In the genomic region with DNA sequence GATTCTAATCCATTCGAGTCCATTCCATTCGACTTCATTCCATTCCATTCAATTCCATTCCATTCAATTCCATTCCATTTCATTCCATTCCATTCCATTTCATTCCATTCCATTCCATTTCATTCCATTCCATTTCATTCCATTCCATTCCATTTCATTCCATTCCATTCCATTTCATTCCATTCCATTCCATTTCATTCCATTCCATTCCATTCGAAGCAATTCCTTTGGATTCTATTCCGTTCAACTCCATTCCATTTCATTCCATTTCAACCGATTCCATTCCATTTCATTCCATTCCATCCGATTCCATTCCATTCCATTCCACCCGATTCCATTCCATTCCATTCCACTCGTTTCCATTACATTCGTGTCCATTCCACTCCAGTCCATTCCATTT, we compare ENCODE assay signal across 6 cellular contexts.
DNase-seq lines count a peak whose midpoint lies in the region; ATAC-seq and TF ChIP-seq lines count a peak whose summit lies in the region.
"Not testable (repeated sequence)": the region's sequence is repeated elsewhere in the genome, so short reads cannot be mapped to it uniquely, and the experiment has no call there.

No MANE protein-coding gene starts in this region.

- not testable (repeated sequence) for H3K27me3 ChIP-seq in HUES48 (ENCODE audit: control insufficient read depth, insufficient read depth, low read length); endodermal cell (ENCODE audit: control insufficient read depth, insufficient read depth, low read length, poor library complexity, severe bottlenecking); iPS DF 6.9 (ENCODE audit: control insufficient read depth, insufficient read depth, low read length); liver (ENCODE audit: control insufficient read depth in 4 of 4, insufficient read depth in 4 of 4, low read length in 3 of 4); subcutaneous abdominal adipose tissue (ENCODE audit: control insufficient read depth in 5 of 5, insufficient read depth in 4 of 5, low read length in 5 of 5)

- not testable (repeated sequence) for ATAC-seq in activated CD8-positive, alpha-beta T cell treated with anti-CD3 and anti-CD28 coated beads for 36 hours

- peaks cover 97% of the 10 kb centered on the region for H3K36me3 Mint-ChIP-seq in activated CD8-positive, alpha-beta T cell treated with anti-CD3 and anti-CD28 coated beads for 36 hours (ENCODE audit: low read depth)
- peaks cover 77% of the 10 kb centered on the region for H3K36me3 Mint-ChIP-seq in endodermal cell (ENCODE audit: low read depth)

- not testable (repeated sequence) for H3K4me1 ChIP-seq in HUES48 (ENCODE audit: control insufficient read depth, insufficient read depth, low read length); endodermal cell (ENCODE audit: control insufficient read depth, insufficient read depth, low read length); iPS DF 6.9 (ENCODE audit: control insufficient read depth, insufficient read depth, low read length); liver (ENCODE audit: control insufficient read depth in 4 of 4, insufficient read depth in 4 of 4, low read length in 3 of 4); subcutaneous abdominal adipose tissue (ENCODE audit: control insufficient read depth in 5 of 5, insufficient read depth in 5 of 5, low read length in 5 of 5)

- H3K9me3 Mint-ChIP-seq in activated CD8-positive, alpha-beta T cell treated with anti-CD3 and anti-CD28 coated beads for 36 hours, result peaks cover 100% of the 10 kb centered on the region
- H3K9me3 Mint-ChIP-seq in endodermal cell, result not testable (repeated sequence)

- H3K27ac Mint-ChIP-seq in activated CD8-positive, alpha-beta T cell treated with anti-CD3 and anti-CD28 coated beads for 36 hours; endodermal cell: not testable (repeated sequence)

- 77 to 79% methylated on average over 9 of the region's 9 CpGs for WGBS in endodermal cell (ENCODE audit: insufficient coverage in 1 of 2, insufficient read length in 1 of 2), 2 experiments
- WGBS in iPS DF 6.9 (ENCODE audit: insufficient coverage, insufficient read length), result 100% methylated on average over 9 of the region's 9 CpGs
- WGBS in liver, result 68% methylated on average over 9 of the region's 9 CpGs

- DNase-seq in activated CD8-positive, alpha-beta T cell treated with anti-CD3 and anti-CD28 coated beads for 36 hours; endodermal cell; iPS DF 6.9 (ENCODE audit: low read depth, low spot score): not testable (repeated sequence)

- H3K36me3 ChIP-seq in HUES48 (ENCODE audit: control insufficient read depth, insufficient read depth, low read length); endodermal cell (ENCODE audit: control insufficient read depth, insufficient read depth, low read length); iPS DF 6.9 (ENCODE audit: control insufficient read depth, insufficient read depth, low read length); liver (ENCODE audit: control insufficient read depth in 4 of 4, insufficient read depth in 3 of 4, low read depth in 1 of 4, low read length in 3 of 4); subcutaneous abdominal adipose tissue (ENCODE audit: control insufficient read depth in 5 of 5, insufficient read depth in 5 of 5, low read length in 5 of 5): not testable (repeated sequence)

- TF ChIP-seq RAD21 in liver (IDR thresholded peaks at IDR 0.05), result not testable (repeated sequence)

- not testable (repeated sequence) for H3K27me3 Mint-ChIP-seq in activated CD8-positive, alpha-beta T cell treated with anti-CD3 and anti-CD28 coated beads for 36 hours; endodermal cell (ENCODE audit: insufficient read depth)

- CTCF ChIA-PET in activated CD8-positive, alpha-beta T cell treated with anti-CD3 and anti-CD28 coated beads for 36 hours (lab: Charles Lee), result not testable (repeated sequence)

- H3K9ac ChIP-seq in HUES48 (ENCODE audit: low read depth, low read length); endodermal cell (ENCODE audit: extremely low read depth, low read length, poor library complexity, severe bottlenecking); liver (ENCODE audit: low read depth in 1 of 2, low read length in 2 of 2); subcutaneous abdominal adipose tissue (ENCODE audit: low read length in 5 of 5): not testable (repeated sequence)

- H3K27ac ChIP-seq in HUES48 (ENCODE audit: low read depth, low read length); endodermal cell (ENCODE audit: low read depth, low read length); liver (ENCODE audit: low read depth in 1 of 2, low read length in 2 of 2); subcutaneous abdominal adipose tissue (ENCODE audit: low read depth, low read length): not testable (repeated sequence)
- H3K27ac ChIP-seq in iPS DF 6.9 (ENCODE audit: low read length), result peak overlapping the region; percentile 51

- TF ChIP-seq CTCF in activated CD8-positive, alpha-beta T cell treated with anti-CD3 and anti-CD28 coated beads for 36 hours (IDR thresholded peaks at IDR 0.05), result peak; percentile 23
- TF ChIP-seq CTCF in endodermal cell (conservative IDR thresholded peaks at IDR 0.05); liver (IDR thresholded peaks at IDR 0.05; ENCODE audit: low read depth, low read length, missing input control): not testable (repeated sequence)

- POLR2A ChIA-PET in activated CD8-positive, alpha-beta T cell treated with anti-CD3 and anti-CD28 coated beads for 36 hours (lab: Charles Lee), result not testable (repeated sequence)

- H3K9me3 ChIP-seq in HUES48 (ENCODE audit: control insufficient read depth, insufficient read depth, low read length); endodermal cell (ENCODE audit: control insufficient read depth, low read length): not testable (repeated sequence)
- H3K9me3 ChIP-seq in iPS DF 6.9 (ENCODE audit: control insufficient read depth, insufficient read depth, low read length), result peaks cover 22% of the 10 kb centered on the region
- peaks cover 45 to 94% (median 73%) of the 10 kb centered on the region in 4 donors for H3K9me3 ChIP-seq in liver (ENCODE audit: control insufficient read depth in 4 of 4, low read length in 3 of 4)
- H3K9me3 ChIP-seq in subcutaneous abdominal adipose tissue (ENCODE audit: control insufficient read depth in 5 of 5, low read length in 5 of 5), result peaks cover 27 to 100% (median 98%) of the 10 kb centered on the region in 5 donors

- H3K4me3 Mint-ChIP-seq in activated CD8-positive, alpha-beta T cell treated with anti-CD3 and anti-CD28 coated beads for 36 hours; endodermal cell: not testable (repeated sequence)

- H3K4me3 ChIP-seq in HUES48 (ENCODE audit: low read depth, low read length) (peak overlapping the region; percentile 18; the same call in 1 of the 2 replicates), endodermal cell (ENCODE audit: low read length) (peak overlapping the region; percentile 17), liver (ENCODE audit: low read depth in 1 of 3, low read length in 3 of 3) (peak overlapping the region in 2 of 3 donors; percentile 0 to 36), subcutaneous abdominal adipose tissue (ENCODE audit: low read depth in 1 of 5, low read length in 5 of 5) (peak overlapping the region in 3 of 5 donors; percentile 1 to 9 (median 1))
- H3K4me3 ChIP-seq in iPS DF 6.9 (ENCODE audit: low read length), result not testable (repeated sequence)

- intact Hi-C loops in activated CD8-positive, alpha-beta T cell treated with anti-CD3 and anti-CD28 coated beads for 36 hours (cut with micrococcal nuclease), result not testable (repeated sequence)

- not testable (repeated sequence) for H3K4me1 Mint-ChIP-seq in activated CD8-positive, alpha-beta T cell treated with anti-CD3 and anti-CD28 coated beads for 36 hours (ENCODE audit: low read depth); endodermal cell
